Comparison of ENCODE assay signal across 1 cellular context in the genomic region with DNA sequence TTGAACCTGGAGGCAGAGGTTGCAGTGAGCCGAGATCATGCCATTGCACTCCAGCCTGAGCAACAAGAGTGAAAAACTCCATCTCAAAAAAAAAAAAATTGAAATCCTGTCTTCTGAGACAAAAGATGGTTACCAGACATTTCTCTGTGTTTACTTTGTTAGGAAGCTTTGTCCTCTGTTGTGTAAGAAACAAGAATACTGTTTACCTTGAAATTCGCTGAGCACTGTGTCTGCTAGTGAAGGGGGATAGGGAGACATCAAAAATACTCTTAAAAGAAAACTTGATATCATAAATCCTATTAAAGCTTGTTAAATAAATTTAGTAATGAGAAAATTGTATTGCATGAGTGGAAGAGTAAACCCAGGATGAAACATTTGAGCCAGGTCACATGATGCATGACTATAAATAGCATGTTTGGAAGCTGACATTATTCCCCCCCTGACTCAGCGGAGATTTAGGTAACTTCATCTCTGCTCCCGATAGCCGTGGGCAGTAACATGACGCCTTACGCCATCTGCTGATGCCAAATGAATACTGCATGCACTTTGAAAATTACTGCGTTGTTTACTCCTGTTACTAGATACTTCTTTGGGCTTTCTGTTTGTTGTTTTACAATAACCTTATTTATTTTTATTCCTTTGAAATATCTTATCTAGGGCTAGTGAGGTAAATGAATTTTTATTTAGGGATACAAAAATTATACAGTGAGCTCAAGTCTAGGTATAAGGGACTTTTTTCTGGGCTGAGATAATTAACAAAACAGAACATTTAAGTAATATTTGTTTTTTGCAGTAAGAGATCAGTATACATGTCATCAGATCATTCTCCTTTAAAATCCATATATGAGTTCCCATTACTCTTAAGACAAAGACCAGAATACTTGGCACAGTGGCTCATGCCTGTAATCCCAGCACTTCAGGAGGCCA.
TF ChIP-seq lines count a peak whose summit lies in the region.

No MANE protein-coding gene starts in this region.

TF ChIP-seq in HepG2, 621 proteins besides CTCF, POLR2A, EP300 and RAD21 (continued from another document and continues in another):
- TF ChIP-seq, protein P1, sequence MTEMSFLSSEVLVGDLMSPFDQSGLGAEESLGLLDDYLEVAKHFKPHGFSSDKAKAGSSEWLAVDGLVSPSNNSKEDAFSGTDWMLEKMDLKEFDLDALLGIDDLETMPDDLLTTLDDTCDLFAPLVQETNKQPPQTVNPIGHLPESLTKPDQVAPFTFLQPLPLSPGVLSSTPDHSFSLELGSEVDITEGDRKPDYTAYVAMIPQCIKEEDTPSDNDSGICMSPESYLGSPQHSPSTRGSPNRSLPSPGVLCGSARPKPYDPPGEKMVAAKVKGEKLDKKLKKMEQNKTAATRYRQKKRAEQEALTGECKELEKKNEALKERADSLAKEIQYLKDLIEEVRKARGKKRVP (CRISPR knock-in tag; IDR thresholded peaks at IDR 0.05), result no peak
- TF ChIP-seq, protein P2, sequence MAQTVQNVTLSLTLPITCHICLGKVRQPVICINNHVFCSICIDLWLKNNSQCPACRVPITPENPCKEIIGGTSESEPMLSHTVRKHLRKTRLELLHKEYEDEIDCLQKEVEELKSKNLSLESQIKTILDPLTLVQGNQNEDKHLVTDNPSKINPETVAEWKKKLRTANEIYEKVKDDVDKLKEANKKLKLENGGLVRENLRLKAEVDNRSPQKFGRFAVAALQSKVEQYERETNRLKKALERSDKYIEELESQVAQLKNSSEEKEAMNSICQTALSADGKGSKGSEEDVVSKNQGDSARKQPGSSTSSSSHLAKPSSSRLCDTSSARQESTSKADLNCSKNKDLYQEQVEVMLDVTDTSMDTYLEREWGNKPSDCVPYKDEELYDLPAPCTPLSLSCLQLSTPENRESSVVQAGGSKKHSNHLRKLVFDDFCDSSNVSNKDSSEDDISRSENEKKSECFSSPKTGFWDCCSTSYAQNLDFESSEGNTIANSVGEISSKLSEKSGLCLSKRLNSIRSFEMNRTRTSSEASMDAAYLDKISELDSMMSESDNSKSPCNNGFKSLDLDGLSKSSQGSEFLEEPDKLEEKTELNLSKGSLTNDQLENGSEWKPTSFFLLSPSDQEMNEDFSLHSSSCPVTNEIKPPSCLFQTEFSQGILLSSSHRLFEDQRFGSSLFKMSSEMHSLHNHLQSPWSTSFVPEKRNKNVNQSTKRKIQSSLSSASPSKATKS (CRISPR knock-in tag; IDR thresholded peaks at IDR 0.05), result no peak
- 0 out of 2 replicates have a peak, but pooled peaks have one; percentile 37 for TF ChIP-seq IRF2 (CRISPR knock-in tag; IDR thresholded peaks at IDR 0.05)
- no peak for TF ChIP-seq ZNF670 (CRISPR knock-in tag; IDR thresholded peaks at IDR 0.05; ENCODE audit: borderline replicate concordance)
- TF ChIP-seq ZNF841 (CRISPR knock-in tag; IDR thresholded peaks at IDR 0.05; ENCODE audit: borderline replicate concordance), result no peak
- peak; percentile 28 to 45; a peak in 1 of 4 replicates for TF ChIP-seq MAFK (conservative IDR thresholded peaks at IDR 0.05 in 1 of 2, IDR thresholded peaks at IDR 0.05 in 1 of 2; ENCODE audit: low read length in 2 of 2)
- TF ChIP-seq MIXL1 (CRISPR knock-in tag; IDR thresholded peaks at IDR 0.05), result peak; percentile 42; the same call in 1 of the 2 replicates
- no peak for TF ChIP-seq ZNF747 (CRISPR knock-in tag; IDR thresholded peaks at IDR 0.05; ENCODE audit: borderline replicate concordance)
- peak; percentile 62 for TF ChIP-seq FOXA3 (CRISPR knock-in tag; IDR thresholded peaks at IDR 0.05)
- TF ChIP-seq FOXA1 (IDR thresholded peaks at IDR 0.05), result no peak
- TF ChIP-seq FOXA1 (CRISPR knock-in tag; IDR thresholded peaks at IDR 0.05), result peak; percentile 64
- TF ChIP-seq, protein P3, sequence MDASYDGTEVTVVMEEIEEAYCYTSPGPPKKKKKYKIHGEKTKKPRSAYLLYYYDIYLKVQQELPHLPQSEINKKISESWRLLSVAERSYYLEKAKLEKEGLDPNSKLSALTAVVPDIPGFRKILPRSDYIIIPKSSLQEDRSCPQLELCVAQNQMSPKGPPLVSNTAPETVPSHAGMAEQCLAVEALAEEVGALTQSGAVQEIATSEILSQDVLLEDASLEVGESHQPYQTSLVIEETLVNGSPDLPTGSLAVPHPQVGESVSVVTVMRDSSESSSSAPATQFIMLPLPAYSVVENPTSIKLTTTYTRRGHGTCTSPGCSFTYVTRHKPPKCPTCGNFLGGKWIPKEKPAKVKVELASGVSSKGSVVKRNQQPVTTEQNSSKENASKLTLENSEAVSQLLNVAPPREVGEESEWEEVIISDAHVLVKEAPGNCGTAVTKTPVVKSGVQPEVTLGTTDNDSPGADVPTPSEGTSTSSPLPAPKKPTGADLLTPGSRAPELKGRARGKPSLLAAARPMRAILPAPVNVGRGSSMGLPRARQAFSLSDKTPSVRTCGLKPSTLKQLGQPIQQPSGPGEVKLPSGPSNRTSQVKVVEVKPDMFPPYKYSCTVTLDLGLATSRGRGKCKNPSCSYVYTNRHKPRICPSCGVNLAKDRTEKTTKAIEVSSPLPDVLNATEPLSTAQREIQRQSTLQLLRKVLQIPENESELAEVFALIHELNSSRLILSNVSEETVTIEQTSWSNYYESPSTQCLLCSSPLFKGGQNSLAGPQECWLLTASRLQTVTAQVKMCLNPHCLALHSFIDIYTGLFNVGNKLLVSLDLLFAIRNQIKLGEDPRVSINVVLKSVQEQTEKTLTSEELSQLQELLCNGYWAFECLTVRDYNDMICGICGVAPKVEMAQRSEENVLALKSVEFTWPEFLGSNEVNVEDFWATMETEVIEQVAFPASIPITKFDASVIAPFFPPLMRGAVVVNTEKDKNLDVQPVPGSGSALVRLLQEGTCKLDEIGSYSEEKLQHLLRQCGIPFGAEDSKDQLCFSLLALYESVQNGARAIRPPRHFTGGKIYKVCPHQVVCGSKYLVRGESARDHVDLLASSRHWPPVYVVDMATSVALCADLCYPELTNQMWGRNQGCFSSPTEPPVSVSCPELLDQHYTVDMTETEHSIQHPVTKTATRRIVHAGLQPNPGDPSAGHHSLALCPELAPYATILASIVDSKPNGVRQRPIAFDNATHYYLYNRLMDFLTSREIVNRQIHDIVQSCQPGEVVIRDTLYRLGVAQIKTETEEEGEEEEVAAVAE (CRISPR knock-in tag; IDR thresholded peaks at IDR 0.05; ENCODE audit: borderline replicate concordance), result no peak
- TF ChIP-seq, protein P4, sequence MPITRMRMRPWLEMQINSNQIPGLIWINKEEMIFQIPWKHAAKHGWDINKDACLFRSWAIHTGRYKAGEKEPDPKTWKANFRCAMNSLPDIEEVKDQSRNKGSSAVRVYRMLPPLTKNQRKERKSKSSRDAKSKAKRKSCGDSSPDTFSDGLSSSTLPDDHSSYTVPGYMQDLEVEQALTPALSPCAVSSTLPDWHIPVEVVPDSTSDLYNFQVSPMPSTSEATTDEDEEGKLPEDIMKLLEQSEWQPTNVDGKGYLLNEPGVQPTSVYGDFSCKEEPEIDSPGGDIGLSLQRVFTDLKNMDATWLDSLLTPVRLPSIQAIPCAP (CRISPR knock-in tag; IDR thresholded peaks at IDR 0.05; ENCODE audit: low read depth), result no peak
- no peak for TF ChIP-seq EEA1 (CRISPR knock-in tag; IDR thresholded peaks at IDR 0.05; ENCODE audit: borderline replicate concordance)
- TF ChIP-seq, protein P5, sequence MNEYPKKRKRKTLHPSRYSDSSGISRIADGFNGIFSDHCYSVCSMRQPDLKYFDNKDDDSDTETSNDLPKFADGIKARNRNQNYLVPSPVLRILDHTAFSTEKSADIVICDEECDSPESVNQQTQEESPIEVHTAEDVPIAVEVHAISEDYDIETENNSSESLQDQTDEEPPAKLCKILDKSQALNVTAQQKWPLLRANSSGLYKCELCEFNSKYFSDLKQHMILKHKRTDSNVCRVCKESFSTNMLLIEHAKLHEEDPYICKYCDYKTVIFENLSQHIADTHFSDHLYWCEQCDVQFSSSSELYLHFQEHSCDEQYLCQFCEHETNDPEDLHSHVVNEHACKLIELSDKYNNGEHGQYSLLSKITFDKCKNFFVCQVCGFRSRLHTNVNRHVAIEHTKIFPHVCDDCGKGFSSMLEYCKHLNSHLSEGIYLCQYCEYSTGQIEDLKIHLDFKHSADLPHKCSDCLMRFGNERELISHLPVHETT (CRISPR knock-in tag; conservative IDR thresholded peaks at IDR 0.05), result no peak
- TF ChIP-seq KDM5B (CRISPR knock-in tag; IDR thresholded peaks at IDR 0.05; ENCODE audit: borderline replicate concordance), result no peak
- TF ChIP-seq SIX4 (CRISPR knock-in tag; IDR thresholded peaks at IDR 0.05), result no peak
- TF ChIP-seq, protein P6, sequence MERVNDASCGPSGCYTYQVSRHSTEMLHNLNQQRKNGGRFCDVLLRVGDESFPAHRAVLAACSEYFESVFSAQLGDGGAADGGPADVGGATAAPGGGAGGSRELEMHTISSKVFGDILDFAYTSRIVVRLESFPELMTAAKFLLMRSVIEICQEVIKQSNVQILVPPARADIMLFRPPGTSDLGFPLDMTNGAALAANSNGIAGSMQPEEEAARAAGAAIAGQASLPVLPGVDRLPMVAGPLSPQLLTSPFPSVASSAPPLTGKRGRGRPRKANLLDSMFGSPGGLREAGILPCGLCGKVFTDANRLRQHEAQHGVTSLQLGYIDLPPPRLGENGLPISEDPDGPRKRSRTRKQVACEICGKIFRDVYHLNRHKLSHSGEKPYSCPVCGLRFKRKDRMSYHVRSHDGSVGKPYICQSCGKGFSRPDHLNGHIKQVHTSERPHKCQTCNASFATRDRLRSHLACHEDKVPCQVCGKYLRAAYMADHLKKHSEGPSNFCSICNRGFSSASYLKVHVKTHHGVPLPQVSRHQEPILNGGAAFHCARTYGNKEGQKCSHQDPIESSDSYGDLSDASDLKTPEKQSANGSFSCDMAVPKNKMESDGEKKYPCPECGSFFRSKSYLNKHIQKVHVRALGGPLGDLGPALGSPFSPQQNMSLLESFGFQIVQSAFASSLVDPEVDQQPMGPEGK (CRISPR knock-in tag; IDR thresholded peaks at IDR 0.05), result peak; percentile 23; the same call in 1 of the 2 replicates
- TF ChIP-seq NCOA2 (CRISPR knock-in tag; IDR thresholded peaks at IDR 0.05), result no peak
- TF ChIP-seq, protein P7, sequence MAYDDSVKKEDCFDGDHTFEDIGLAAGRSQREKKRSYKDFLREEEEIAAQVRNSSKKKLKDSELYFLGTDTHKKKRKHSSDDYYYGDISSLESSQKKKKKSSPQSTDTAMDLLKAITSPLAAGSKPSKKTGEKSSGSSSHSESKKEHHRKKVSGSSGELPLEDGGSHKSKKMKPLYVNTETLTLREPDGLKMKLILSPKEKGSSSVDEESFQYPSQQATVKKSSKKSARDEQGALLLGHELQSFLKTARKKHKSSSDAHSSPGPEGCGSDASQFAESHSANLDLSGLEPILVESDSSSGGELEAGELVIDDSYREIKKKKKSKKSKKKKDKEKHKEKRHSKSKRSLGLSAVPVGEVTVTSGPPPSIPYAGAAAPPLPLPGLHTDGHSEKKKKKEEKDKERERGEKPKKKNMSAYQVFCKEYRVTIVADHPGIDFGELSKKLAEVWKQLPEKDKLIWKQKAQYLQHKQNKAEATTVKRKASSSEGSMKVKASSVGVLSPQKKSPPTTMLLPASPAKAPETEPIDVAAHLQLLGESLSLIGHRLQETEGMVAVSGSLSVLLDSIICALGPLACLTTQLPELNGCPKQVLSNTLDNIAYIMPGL (CRISPR knock-in tag; IDR thresholded peaks at IDR 0.05; ENCODE audit: borderline replicate concordance in 1 of 2, low read depth in 1 of 2), result peak; percentile 43 to 45; a peak in 1 of 4 replicates
- TF ChIP-seq ZNF589 (CRISPR knock-in tag; conservative IDR thresholded peaks at IDR 0.05), result no peak
- TF ChIP-seq ZSCAN9 (CRISPR knock-in tag; IDR thresholded peaks at IDR 0.05; ENCODE audit: borderline replicate concordance), result no peak
- TF ChIP-seq SOX5 (CRISPR knock-in tag; IDR thresholded peaks at IDR 0.05; ENCODE audit: borderline replicate concordance), result peak; percentile 24; the same call in 1 of the 2 replicates
- no peak for TF ChIP-seq SOX6 (IDR thresholded peaks at IDR 0.05)
- no peak for TF ChIP-seq SOX6 (CRISPR knock-in tag; IDR thresholded peaks at IDR 0.05)
- TF ChIP-seq ZNF274 (CRISPR knock-in tag; IDR thresholded peaks at IDR 0.05), result no peak
- TF ChIP-seq ZNF567 (CRISPR knock-in tag; IDR thresholded peaks at IDR 0.05; ENCODE audit: borderline replicate concordance), result no peak
- no peak for TF ChIP-seq ZNF569 (CRISPR knock-in tag; IDR thresholded peaks at IDR 0.05; ENCODE audit: borderline replicate concordance)
- peak; percentile 78; the same call in 1 of the 2 replicates for TF ChIP-seq TGIF2 (CRISPR knock-in tag; IDR thresholded peaks at IDR 0.05)
- TF ChIP-seq EZH2 (conservative IDR thresholded peaks at IDR 0.05; ENCODE audit: low read depth, low read length), result no peak
- TF ChIP-seq ZNF703 (CRISPR knock-in tag; IDR thresholded peaks at IDR 0.05; ENCODE audit: borderline replicate concordance), result no peak
- TF ChIP-seq, protein P8, sequence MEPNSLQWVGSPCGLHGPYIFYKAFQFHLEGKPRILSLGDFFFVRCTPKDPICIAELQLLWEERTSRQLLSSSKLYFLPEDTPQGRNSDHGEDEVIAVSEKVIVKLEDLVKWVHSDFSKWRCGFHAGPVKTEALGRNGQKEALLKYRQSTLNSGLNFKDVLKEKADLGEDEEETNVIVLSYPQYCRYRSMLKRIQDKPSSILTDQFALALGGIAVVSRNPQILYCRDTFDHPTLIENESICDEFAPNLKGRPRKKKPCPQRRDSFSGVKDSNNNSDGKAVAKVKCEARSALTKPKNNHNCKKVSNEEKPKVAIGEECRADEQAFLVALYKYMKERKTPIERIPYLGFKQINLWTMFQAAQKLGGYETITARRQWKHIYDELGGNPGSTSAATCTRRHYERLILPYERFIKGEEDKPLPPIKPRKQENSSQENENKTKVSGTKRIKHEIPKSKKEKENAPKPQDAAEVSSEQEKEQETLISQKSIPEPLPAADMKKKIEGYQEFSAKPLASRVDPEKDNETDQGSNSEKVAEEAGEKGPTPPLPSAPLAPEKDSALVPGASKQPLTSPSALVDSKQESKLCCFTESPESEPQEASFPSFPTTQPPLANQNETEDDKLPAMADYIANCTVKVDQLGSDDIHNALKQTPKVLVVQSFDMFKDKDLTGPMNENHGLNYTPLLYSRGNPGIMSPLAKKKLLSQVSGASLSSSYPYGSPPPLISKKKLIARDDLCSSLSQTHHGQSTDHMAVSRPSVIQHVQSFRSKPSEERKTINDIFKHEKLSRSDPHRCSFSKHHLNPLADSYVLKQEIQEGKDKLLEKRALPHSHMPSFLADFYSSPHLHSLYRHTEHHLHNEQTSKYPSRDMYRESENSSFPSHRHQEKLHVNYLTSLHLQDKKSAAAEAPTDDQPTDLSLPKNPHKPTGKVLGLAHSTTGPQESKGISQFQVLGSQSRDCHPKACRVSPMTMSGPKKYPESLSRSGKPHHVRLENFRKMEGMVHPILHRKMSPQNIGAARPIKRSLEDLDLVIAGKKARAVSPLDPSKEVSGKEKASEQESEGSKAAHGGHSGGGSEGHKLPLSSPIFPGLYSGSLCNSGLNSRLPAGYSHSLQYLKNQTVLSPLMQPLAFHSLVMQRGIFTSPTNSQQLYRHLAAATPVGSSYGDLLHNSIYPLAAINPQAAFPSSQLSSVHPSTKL (CRISPR knock-in tag; IDR thresholded peaks at IDR 0.05), result peak; percentile 64; the same call in 1 of the 2 replicates
- TF ChIP-seq XRCC5 (optimal IDR thresholded peaks at IDR 0.05; ENCODE audit: low read length), result peak; percentile 45
